In the genomic region with DNA sequence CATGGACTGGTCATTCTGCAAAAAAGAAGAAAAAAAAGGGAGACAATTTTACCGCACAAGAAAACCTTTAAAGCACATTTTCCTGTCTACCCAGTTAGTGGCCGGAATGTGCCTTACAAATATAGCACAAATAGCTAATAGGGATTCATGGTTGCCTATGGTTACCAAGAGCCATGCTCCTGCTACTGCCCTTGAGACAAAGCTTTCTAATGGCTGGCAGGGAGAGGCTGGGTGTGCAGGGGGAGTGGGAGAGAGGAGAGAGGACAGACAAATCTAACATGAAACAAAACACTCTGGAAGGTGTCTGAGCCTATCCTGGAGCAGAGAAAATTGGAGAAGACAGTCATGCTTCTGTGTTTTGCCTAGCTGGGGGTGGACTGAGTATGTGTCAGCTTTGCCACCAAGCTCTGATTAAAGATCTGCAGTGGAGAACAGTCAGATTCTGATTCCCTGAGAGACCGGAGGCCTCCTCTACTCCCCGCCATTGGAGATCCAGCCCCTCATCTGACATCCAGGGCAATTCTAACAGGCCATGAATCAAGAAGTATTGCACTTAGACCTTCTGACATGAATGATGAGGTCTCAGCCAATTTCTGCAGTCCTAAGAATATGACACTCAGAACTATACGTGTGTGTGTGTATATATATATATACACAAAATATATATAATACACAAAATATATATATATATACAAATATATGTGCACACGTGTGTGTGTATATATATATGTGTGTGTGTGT, we compare ENCODE assay signal across 1 cellular context.
TF ChIP-seq lines count a peak whose summit lies in the region.

No MANE protein-coding gene starts in this region.

TF ChIP-seq in K562, 482 proteins besides CTCF, POLR2A, EP300 and RAD21 (continued from another document):
- TF ChIP-seq, protein P1, sequence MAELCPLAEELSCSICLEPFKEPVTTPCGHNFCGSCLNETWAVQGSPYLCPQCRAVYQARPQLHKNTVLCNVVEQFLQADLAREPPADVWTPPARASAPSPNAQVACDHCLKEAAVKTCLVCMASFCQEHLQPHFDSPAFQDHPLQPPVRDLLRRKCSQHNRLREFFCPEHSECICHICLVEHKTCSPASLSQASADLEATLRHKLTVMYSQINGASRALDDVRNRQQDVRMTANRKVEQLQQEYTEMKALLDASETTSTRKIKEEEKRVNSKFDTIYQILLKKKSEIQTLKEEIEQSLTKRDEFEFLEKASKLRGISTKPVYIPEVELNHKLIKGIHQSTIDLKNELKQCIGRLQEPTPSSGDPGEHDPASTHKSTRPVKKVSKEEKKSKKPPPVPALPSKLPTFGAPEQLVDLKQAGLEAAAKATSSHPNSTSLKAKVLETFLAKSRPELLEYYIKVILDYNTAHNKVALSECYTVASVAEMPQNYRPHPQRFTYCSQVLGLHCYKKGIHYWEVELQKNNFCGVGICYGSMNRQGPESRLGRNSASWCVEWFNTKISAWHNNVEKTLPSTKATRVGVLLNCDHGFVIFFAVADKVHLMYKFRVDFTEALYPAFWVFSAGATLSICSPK (IDR thresholded peaks at IDR 0.05; ENCODE audit: borderline replicate concordance): no peak
- TF ChIP-seq ZNF778 (CRISPR knock-in tag; IDR thresholded peaks at IDR 0.05): no peak
